15 cellular contexts compared by ENCODE assay signal in the genomic region with DNA sequence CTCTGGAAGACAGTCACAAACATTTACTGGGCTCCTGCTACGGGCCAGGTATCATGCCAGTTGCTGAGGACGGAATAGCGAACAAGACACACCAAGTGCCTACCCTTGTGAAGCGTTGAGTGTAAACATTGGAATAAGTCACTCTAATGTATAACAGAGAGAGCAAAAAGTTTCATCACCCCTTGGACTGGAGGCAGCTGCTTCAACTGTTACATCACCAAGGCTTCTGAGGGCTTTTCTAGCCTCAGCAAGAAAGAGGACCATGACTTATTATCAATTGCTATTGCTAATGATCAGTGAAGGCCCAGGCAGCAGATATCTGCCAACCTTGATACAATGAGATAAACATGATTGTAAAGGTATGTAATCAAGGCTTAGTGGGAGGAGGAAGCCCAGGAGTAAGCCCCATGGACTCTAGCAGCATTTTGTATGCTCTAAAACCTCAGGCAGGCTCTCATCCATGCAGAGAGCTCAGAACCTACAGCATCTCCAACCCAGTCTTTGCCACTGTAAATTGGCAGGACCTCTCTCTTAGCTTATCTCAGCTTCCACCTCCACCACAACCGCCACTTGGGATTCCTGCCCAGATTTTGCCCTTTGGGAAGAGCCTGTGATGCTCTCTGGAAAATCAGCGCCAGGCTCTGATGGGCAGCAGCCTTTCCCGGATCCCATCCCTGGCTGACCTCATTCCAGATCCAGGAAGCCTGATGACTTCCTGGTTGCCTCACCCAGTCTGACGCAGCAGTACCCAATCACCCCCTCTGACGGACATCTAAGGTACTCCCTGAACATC. TPM values are rescaled to one million over a fixed set of nuclear protein-coding genes. Genes with fewer than 3 reads are reported as not detected.
DNase-seq lines count a peak whose midpoint lies in the region; ATAC-seq and TF ChIP-seq lines count a peak whose summit lies in the region.
"Had no signal": no experiment of that assay in that cellular context is flagged by ENCODE, and none has a peak within 500 bp of the region (broad histone marks: within the 10 kb centered on the region; RNA-seq: fewer than 3 reads in every experiment).

No MANE protein-coding gene starts in this region.

- DNase-seq in AG20443 (ENCODE audit: low spot score) (peak; percentile 47), NCI-H226 (peak; percentile 93), esophagus muscularis mucosa (ENCODE audit: extremely low spot score) (no peak), mucosa of descending colon (no peak)
- no peak for DNase-seq in activated CD4-positive, CD25-positive, alpha-beta regulatory T cell treated with anti-CD3 and anti-CD28 coated beads, Interleukin-2, amount 50 U/mL, for 72 hours
- DNase-seq in central memory CD4-positive, alpha-beta T cell: no peak
- DNase-seq: activated T-cell treated with anti-CD3 and anti-CD28 coated beads, Interleukin-2, amount 50 U/mL, for 4 hours; effector CD8-positive, alpha-beta T cell; NCI-H2107; stimulated activated CD4-positive, alpha-beta T cell treated with anti-CD3 and anti-CD28 coated beads, Interleukin-12 subunit alpha, Interleukin-12 subunit beta, amount 100 ng/mL, for 4 hours had no signal

- intact Hi-C loops in esophagus muscularis mucosa (cut with DNase I): no loop called here
- intact Hi-C loops in mucosa of descending colon (cut with DNase I, micrococcal nuclease): no loop called here

- H3K4me1 ChIP-seq in esophagus muscularis mucosa: peaks cover 29 to 94% (median 81%) of the 10 kb centered on the region in 4 donors
- H3K4me1 ChIP-seq in mucosa of descending colon (ENCODE audit: low read depth): peaks cover 1% of the 10 kb centered on the region

- peak; percentile 78 for TF ChIP-seq EP300 in esophagus muscularis mucosa (IDR thresholded peaks at IDR 0.05)

- no peak for TF ChIP-seq POLR2A in esophagus muscularis mucosa (IDR thresholded peaks at IDR 0.05; ENCODE audit: low read depth)

- peak overlapping the region; percentile 86 to 90 (median 88) for H3K27ac ChIP-seq in esophagus muscularis mucosa (replicated peaks in 1 of 4)
- H3K27ac ChIP-seq: BLaER1 treated with 17β-estradiol and CSF1 and Interleukin-3, amounts not matched to agents 10 nM and 100 nM; HL-60; SJSA1 had no signal

- 65% methylated on average over 7 of the region's 9 CpGs for WGBS in esophagus muscularis mucosa

- no peak overlapping the region for H3K4me3 ChIP-seq in esophagus muscularis mucosa
- H3K4me3 ChIP-seq in mucosa of descending colon: no peak overlapping the region
- H3K4me3 ChIP-seq: BLaER1 treated with 17β-estradiol and CSF1 and Interleukin-3, amounts not matched to agents 10 nM and 100 nM; SJSA1 had no signal

- no peak for TF ChIP-seq CTCF in esophagus muscularis mucosa (IDR thresholded peaks at IDR 0.05)
- no peak for TF ChIP-seq CTCF in mucosa of descending colon (IDR thresholded peaks at IDR 0.05)

- H3K9me3 ChIP-seq in esophagus muscularis mucosa: no peaks in the 10 kb centered on the region
- no peaks in the 10 kb centered on the region for H3K9me3 ChIP-seq in mucosa of descending colon
- H3K9me3 ChIP-seq: BLaER1 treated with 17β-estradiol and CSF1 and Interleukin-3, amounts not matched to agents 10 nM and 100 nM; SJSA1 had no signal

- peaks cover 0 to 8% (median 4%) of the 10 kb centered on the region in 4 donors for H3K36me3 ChIP-seq in esophagus muscularis mucosa
- no peaks in the 10 kb centered on the region for H3K36me3 ChIP-seq in mucosa of descending colon (ENCODE audit: low read depth)

- ATAC-seq in mucosa of descending colon (peak; percentile 85), GM19395 (IDR thresholded peaks at IDR 0.05; ENCODE audit: unreplicated experiment) (no peak), HG02885 (IDR thresholded peaks at IDR 0.05; ENCODE audit: poor library complexity, unreplicated experiment) (no peak)
- ATAC-seq: activated T-cell treated with anti-CD3 and anti-CD28 coated beads, Interleukin-2, amount 50 U/mL, for 4 hours had no signal

- H3K27me3 ChIP-seq in esophagus muscularis mucosa: no peaks in the 10 kb centered on the region
- H3K27me3 ChIP-seq: BLaER1 treated with 17β-estradiol and CSF1 and Interleukin-3, amounts not matched to agents 10 nM and 100 nM; SJSA1 had no signal

RNA-seq across cellular contexts. Expression of gene ADAM19, which starts 54.5 kb away (rescaled TPM):
- total RNA-seq in esophagus muscularis mucosa: 10 to 100 TPM; 25.0 to 43.6 (median 28.1) TPM
- total RNA-seq in mucosa of descending colon: 10 to 100 TPM in 1 of 3 donors, 1 to 10 TPM in 2; 6.4 to 32.6 (median 8.9) TPM

Comparison
In these comparisons a context has a peak if more than half of its experiments do, and no peak if none do; other contexts are left out.
1. DNase-seq: peak in AG20443 (single experiment) and NCI-H226 (single experiment); none in esophagus muscularis mucosa (single experiment), mucosa of descending colon (0 of 3), activated CD4-positive, CD25-positive, alpha-beta regulatory T cell treated with anti-CD3 and anti-CD28 coated beads, Interleukin-2, amount 50 U/mL, for 72 hours (single experiment) and central memory CD4-positive, alpha-beta T cell (single experiment).